In genomic region chr20:58389968-58390658, GRCh38 we compare ENCODE assay signal across 9 cellular contexts. TPM values are rescaled to one million over a fixed set of nuclear protein-coding genes. Genes with fewer than 3 reads are reported as not detected.
DNase-seq lines count a peak whose midpoint lies in the region; ATAC-seq, FAIRE-seq and TF ChIP-seq lines count a peak whose summit lies in the region.
"Had no signal": no experiment of that assay in that cellular context is flagged by ENCODE, and none has a peak within 500 bp of the region (broad histone marks: within the 10 kb centered on the region; RNA-seq: fewer than 3 reads in every experiment).

No MANE protein-coding gene starts in this region.

- no peak for ATAC-seq in DND-41 (ENCODE audit: insufficient read depth, low read depth)
- ATAC-seq in RWPE2 (ENCODE audit: low read depth), result no peak
- ATAC-seq in pancreas, result no peak
- no peak for ATAC-seq in HG03280 (IDR thresholded peaks at IDR 0.05; ENCODE audit: unreplicated experiment)
- ATAC-seq in HG03469 (IDR thresholded peaks at IDR 0.05; ENCODE audit: unreplicated experiment), result no peak
- ATAC-seq in HG03159 (IDR thresholded peaks at IDR 0.05; ENCODE audit: unreplicated experiment), result no peak

- 64 to 65% methylated on average over 17 of the region's 17 CpGs for WGBS in pancreas, 2 donors

- peaks cover 54% of the 10 kb centered on the region for H4K20me1 ChIP-seq in DND-41 (ENCODE audit: insufficient read depth, low read length)

- H3K9ac ChIP-seq in DND-41 (ENCODE audit: low read depth, low read length), result peak overlapping the region; percentile 97

- 0 out of 2 replicates have a peak overlapping the region, but pooled peaks have one; percentile 97 for H2AFZ ChIP-seq in DND-41 (ENCODE audit: low read depth, low read length)

- no peaks in the 10 kb centered on the region for H3K27me3 ChIP-seq in DND-41 (ENCODE audit: insufficient read depth, low read length, poor library complexity)
- no peaks in the 10 kb centered on the region for H3K27me3 ChIP-seq in RWPE2 (ENCODE audit: insufficient read depth, poor library complexity, severe bottlenecking)
- H3K27me3 ChIP-seq in pancreas, result no peaks in the 10 kb centered on the region

- H3K27ac ChIP-seq in DND-41 (ENCODE audit: low read length), result peak overlapping the region; percentile 94
- peak overlapping the region; percentile 68 for H3K27ac ChIP-seq in RWPE2 (ENCODE audit: poor library complexity, severe bottlenecking)
- peak overlapping the region; percentile 64 to 84 (median 76) for H3K27ac ChIP-seq in pancreas

- peaks cover 60% of the 10 kb centered on the region for H3K79me2 ChIP-seq in DND-41 (ENCODE audit: insufficient read depth, low read length)

- H3K36me3 ChIP-seq in DND-41 (ENCODE audit: insufficient read depth, low read length) (peaks cover 37% of the 10 kb centered on the region), RWPE2 (ENCODE audit: low read depth) (peaks cover 52% of the 10 kb centered on the region), pancreas (no peaks in the 10 kb centered on the region)

- H3K4me1 ChIP-seq in DND-41 (ENCODE audit: insufficient read depth, low read length) (peaks cover 43% of the 10 kb centered on the region), RWPE2 (ENCODE audit: insufficient read depth, poor library complexity, severe bottlenecking) (peaks cover 34% of the 10 kb centered on the region), pancreas (peaks cover 0 to 22% (median 10%) of the 10 kb centered on the region in 3 donors)

- intact Hi-C loops in pancreas (cut with DNase I), result no loop called here

- H3K4me2 ChIP-seq in DND-41 (ENCODE audit: insufficient read depth, low read length), result peak overlapping the region; percentile 87

- peak; percentile 16 for TF ChIP-seq POLR2A in erythroblast (IDR thresholded peaks at IDR 0.05; ENCODE audit: low read length)

- FAIRE-seq in pancreas (lab: Jason Lieb, UNC), result no peak
- FAIRE-seq: TTC549 had no signal

- TF ChIP-seq CTCF in DND-41 (IDR thresholded peaks at IDR 0.05; ENCODE audit: borderline replicate concordance, extremely low read depth, low read length, poor library complexity, severe bottlenecking), result no peak
- no peak for TF ChIP-seq CTCF in RWPE2 (IDR thresholded peaks at IDR 0.05; ENCODE audit: poor library complexity, severe bottlenecking)
- TF ChIP-seq CTCF in pancreas (IDR thresholded peaks at IDR 0.05), result no peak

- H3K9me3 ChIP-seq in DND-41 (ENCODE audit: insufficient read depth, low read length, severe bottlenecking), result peaks cover 3% of the 10 kb centered on the region
- peaks cover 5% of the 10 kb centered on the region for H3K9me3 ChIP-seq in RWPE2 (ENCODE audit: severe bottlenecking)
- no peaks in the 10 kb centered on the region for H3K9me3 ChIP-seq in pancreas

- DNase-seq in DND-41 (no peak), RWPE2 (ENCODE audit: low spot score) (no peak), erythroblast (lab: John Stamatoyannopoulos, UW) (peak; percentile 62 to 84), pancreas (no peak), cerebellar cortex (ENCODE audit: low spot score) (no peak)

- H3K4me3 ChIP-seq in DND-41 (ENCODE audit: low read depth in 1 of 2, low read length in 2 of 2) (peak overlapping the region; percentile 61 to 83), RWPE2 (ENCODE audit: severe bottlenecking) (peak overlapping the region; percentile 65), pancreas (peak overlapping the region; percentile 58 to 91 (median 74))

RNA-seq across cellular contexts. Expression of gene VAPB, which starts 1.1 kb away (rescaled TPM):
- total RNA-seq in pancreas, result 10 to 100 TPM; 18.2 to 30.3 (median 21.8) TPM
- polyA plus RNA-seq in pancreas, result 10 to 100 TPM in 1 of 2 donors, 1 to 10 TPM in 1; 9.6 to 18.8 TPM

Comparison
In these comparisons a context has a peak if more than half of its experiments do, and no peak if none do; other contexts are left out.
1. DNase-seq: peak in erythroblast (2 of 2); none in DND-41 (single experiment), RWPE2 (single experiment), pancreas (0 of 6) and cerebellar cortex (single experiment).
2. Peak in every context shown above with its lines, with median percentiles within 50 percentile points of each other: H3K27ac ChIP-seq and H3K4me3 ChIP-seq.